Comparison of ENCODE assay signal across 2 cellular contexts in the genomic region with DNA sequence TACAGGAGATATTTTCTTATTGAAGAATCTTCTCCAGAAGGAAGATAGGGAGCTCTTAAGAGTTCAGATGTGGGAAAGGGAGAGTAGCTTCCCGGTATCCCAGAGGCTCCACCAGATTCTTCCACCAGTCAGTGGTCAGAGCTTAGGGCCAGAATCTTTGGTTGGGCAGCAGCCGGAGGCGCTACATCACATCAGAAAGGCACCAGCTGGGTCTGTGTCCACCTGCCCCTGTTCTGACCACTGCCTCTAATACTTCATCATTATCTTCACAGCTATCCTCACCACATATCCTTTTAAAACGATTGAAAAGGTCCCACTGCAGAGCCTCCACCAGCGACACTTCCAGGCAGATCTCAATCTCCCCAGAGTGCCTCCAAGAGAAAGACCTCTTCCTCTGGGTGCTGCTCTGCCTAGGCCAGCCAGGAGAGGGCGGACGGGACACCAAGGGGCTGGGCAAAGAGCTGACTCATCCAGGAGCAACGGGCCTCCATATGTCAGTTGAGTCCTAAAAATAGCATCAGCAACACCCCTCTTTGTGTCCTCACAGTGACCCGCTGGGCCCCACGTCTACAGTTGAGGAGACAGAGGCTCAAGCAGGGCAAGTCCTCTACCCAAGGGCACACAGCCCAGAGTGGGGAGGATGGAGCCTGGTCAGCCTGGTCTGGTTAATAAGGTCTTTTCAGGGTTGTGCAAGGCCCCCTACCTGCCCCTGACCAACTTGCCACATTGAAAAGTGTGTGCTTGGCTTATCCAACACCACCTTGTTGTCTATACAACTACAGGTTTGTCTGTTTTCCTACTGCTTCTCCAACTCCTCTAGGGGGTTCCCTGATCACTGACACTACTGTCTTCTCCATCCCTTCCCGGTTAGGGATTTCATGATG.
TF ChIP-seq lines count a peak whose summit lies in the region.

No MANE protein-coding gene starts in this region.

TF ChIP-seq in A549, 52 proteins besides CTCF, POLR2A, EP300 and RAD21 (continued from another document):
- TF ChIP-seq, protein P1, sequence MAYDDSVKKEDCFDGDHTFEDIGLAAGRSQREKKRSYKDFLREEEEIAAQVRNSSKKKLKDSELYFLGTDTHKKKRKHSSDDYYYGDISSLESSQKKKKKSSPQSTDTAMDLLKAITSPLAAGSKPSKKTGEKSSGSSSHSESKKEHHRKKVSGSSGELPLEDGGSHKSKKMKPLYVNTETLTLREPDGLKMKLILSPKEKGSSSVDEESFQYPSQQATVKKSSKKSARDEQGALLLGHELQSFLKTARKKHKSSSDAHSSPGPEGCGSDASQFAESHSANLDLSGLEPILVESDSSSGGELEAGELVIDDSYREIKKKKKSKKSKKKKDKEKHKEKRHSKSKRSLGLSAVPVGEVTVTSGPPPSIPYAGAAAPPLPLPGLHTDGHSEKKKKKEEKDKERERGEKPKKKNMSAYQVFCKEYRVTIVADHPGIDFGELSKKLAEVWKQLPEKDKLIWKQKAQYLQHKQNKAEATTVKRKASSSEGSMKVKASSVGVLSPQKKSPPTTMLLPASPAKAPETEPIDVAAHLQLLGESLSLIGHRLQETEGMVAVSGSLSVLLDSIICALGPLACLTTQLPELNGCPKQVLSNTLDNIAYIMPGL (CRISPR knock-in tag; IDR thresholded peaks at IDR 0.05; ENCODE audit: borderline replicate concordance) = no peak
- TF ChIP-seq HOXB5 (CRISPR knock-in tag; IDR thresholded peaks at IDR 0.05) (no peak), RCOR1 (IDR thresholded peaks at IDR 0.05; ENCODE audit: low read depth, low read length) (no peak), FOSL2 (IDR thresholded peaks at IDR 0.05) (no peak), FOSL2 (CRISPR knock-in tag; IDR thresholded peaks at IDR 0.05) (peak; percentile 79), NFE2L2 (conservative IDR thresholded peaks at IDR 0.05; ENCODE audit: low read length) (peak; percentile 53; the same call in 1 of the 2 replicates)

TF ChIP-seq in IMR-90, 13 proteins besides CTCF, POLR2A, EP300 and RAD21 (continued from another document):
- TF ChIP-seq, protein P2, sequence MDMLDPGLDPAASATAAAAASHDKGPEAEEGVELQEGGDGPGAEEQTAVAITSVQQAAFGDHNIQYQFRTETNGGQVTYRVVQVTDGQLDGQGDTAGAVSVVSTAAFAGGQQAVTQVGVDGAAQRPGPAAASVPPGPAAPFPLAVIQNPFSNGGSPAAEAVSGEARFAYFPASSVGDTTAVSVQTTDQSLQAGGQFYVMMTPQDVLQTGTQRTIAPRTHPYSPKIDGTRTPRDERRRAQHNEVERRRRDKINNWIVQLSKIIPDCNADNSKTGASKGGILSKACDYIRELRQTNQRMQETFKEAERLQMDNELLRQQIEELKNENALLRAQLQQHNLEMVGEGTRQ (IDR thresholded peaks at IDR 0.05; ENCODE audit: low read depth, low read length) = no peak
- TF ChIP-seq, protein P3, sequence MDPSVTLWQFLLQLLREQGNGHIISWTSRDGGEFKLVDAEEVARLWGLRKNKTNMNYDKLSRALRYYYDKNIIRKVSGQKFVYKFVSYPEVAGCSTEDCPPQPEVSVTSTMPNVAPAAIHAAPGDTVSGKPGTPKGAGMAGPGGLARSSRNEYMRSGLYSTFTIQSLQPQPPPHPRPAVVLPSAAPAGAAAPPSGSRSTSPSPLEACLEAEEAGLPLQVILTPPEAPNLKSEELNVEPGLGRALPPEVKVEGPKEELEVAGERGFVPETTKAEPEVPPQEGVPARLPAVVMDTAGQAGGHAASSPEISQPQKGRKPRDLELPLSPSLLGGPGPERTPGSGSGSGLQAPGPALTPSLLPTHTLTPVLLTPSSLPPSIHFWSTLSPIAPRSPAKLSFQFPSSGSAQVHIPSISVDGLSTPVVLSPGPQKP (IDR thresholded peaks at IDR 0.05; ENCODE audit: borderline replicate concordance, low read depth, low read length) = no peak
- TF ChIP-seq NFE2L2 (IDR thresholded peaks at IDR 0.05; ENCODE audit: low read depth, low read length) = no peak
- no peak for TF ChIP-seq MAFK (IDR thresholded peaks at IDR 0.05; ENCODE audit: low read depth, low read length)
- no peak for TF ChIP-seq RFX5 (IDR thresholded peaks at IDR 0.05; ENCODE audit: low read depth, low read length)
- TF ChIP-seq SMC3 (IDR thresholded peaks at IDR 0.05; ENCODE audit: low read depth, low read length) = no peak
TF ChIP-seq in IMR-90: peak in this region for 0.
